In genomic region chr5:160152287-160152686, GRCh38 we compare ENCODE assay signal across 1 cellular context.
A peak's percentile ranks its signal among the peaks of the same experiment; 100 is the strongest.
TF ChIP-seq lines count a peak whose summit lies in the region.

No MANE protein-coding gene starts in this region.

TF ChIP-seq in GM12878, 131 proteins besides CTCF, POLR2A, EP300 and RAD21 (continued from another document):
- TF ChIP-seq BACH1 (IDR thresholded peaks at IDR 0.05; ENCODE audit: borderline replicate concordance): no peak
- peak; percentile 68 for TF ChIP-seq RUNX3 (IDR thresholded peaks at IDR 0.05; ENCODE audit: low read length)
- 0 out of 2 replicates have a peak, but pooled peaks have one; percentile 35 for TF ChIP-seq ATF2 (IDR thresholded peaks at IDR 0.05; ENCODE audit: low read length)
- TF ChIP-seq MEF2A (IDR thresholded peaks at IDR 0.05; ENCODE audit: insufficient read depth, low read depth, low read length): peak; percentile 59; the same call in 1 of the 2 replicates
